Comparison of ENCODE assay signal across 12 cellular contexts in genomic region chr17:63828936-63829335, GRCh38. TPM values are rescaled to one million over a fixed set of nuclear protein-coding genes. Genes with fewer than 3 reads are reported as not detected.
DNase-seq lines count a peak whose midpoint lies in the region; TF ChIP-seq lines count a peak whose summit lies in the region.
"Had no signal": no experiment of that assay in that cellular context is flagged by ENCODE, and none has a peak within 500 bp of the region (broad histone marks: within the 10 kb centered on the region; RNA-seq: fewer than 3 reads in every experiment).

No MANE protein-coding gene starts in this region.

- no peak overlapping the region for H3K4me3 ChIP-seq in Caco-2 (ENCODE audit: low read depth, low read length)
- peak overlapping the region; percentile 87 for H3K4me3 ChIP-seq in Karpas-422 (ENCODE audit: low read length)
- H3K4me3 ChIP-seq in osteoblast (ENCODE audit: insufficient read depth, low read length) = no peak overlapping the region

- peaks cover 56% of the 10 kb centered on the region for H3K79me2 ChIP-seq in Karpas-422 (ENCODE audit: low read length)
- peaks cover 59% of the 10 kb centered on the region for H3K79me2 ChIP-seq in osteoblast (ENCODE audit: insufficient read depth, low read length)

- H3K36me3 Mint-ChIP-seq in Caco-2 (ENCODE audit: insufficient read depth, unreplicated experiment) (peaks cover 97% of the 10 kb centered on the region), brain (peaks cover 64% of the 10 kb centered on the region)

- CTCF ChIA-PET in Caco-2 (lab: Charles Lee) = interaction anchor here (1.2 kb wide), 1 partner anchor 11 kb away, joined by 4 read pairs; no protein-coding TSS in a partner anchor

- H3K4me2 ChIP-seq in Karpas-422 (ENCODE audit: low read depth, low read length, poor library complexity, severe bottlenecking) (peak overlapping the region; percentile 91), osteoblast (ENCODE audit: insufficient read depth, low read length) (peak overlapping the region; percentile 96)

- DNase-seq in Caco-2 = no peak
- DNase-seq in Karpas-422 = no peak
- DNase-seq in osteoblast (ENCODE audit: insufficient read length, low spot score, missing footprints) = no peak
- DNase-seq in NCI-H446 (lab: John Stamatoyannopoulos, UW) = no peak
- DNase-seq in NCI-H1694 (lab: John Stamatoyannopoulos, UW) = no peak
- no peak for DNase-seq in NCI-H1105 (lab: John Stamatoyannopoulos, UW)
- DNase-seq: colonic mucosa, GDM1, ovary had no signal

- no peaks in the 10 kb centered on the region for H3K9me2 ChIP-seq in Karpas-422 (replicated peaks; ENCODE audit: insufficient read depth, low read length)

- H3K36me3 ChIP-seq in Caco-2 (ENCODE audit: control insufficient read depth, insufficient read depth, low read length) (peaks cover 11% of the 10 kb centered on the region), Karpas-422 (ENCODE audit: insufficient read depth, low read length) (peaks cover 47% of the 10 kb centered on the region; the same call in 1 of the 2 replicates), osteoblast (ENCODE audit: insufficient read depth, low read length) (peaks cover 71% of the 10 kb centered on the region)
- H3K36me3 ChIP-seq: ovary had no signal

- intact Hi-C loops in Caco-2 (cut with micrococcal nuclease; ENCODE audit: unreplicated experiment) = loop anchor here (5.0 to 10.0 kb wide), 2 partner anchors 57 to 134 kb away; partner anchors contain the start of genes CCDC47 and DDX42

- no peak for TF ChIP-seq CTCF in Caco-2 (IDR thresholded peaks at IDR 0.05; ENCODE audit: insufficient read depth in 1 of 2, low read depth in 1 of 2, low read length in 1 of 2, severe bottlenecking in 1 of 2, unreplicated experiment in 1 of 2)
- no peak for TF ChIP-seq CTCF in brain (conservative IDR thresholded peaks at IDR 0.05)
- no peak for TF ChIP-seq CTCF in osteoblast (IDR thresholded peaks at IDR 0.05; ENCODE audit: extremely low read depth, low read depth, low read length)

- no peak overlapping the region for H3K27ac ChIP-seq in Karpas-422 (ENCODE audit: low read length)
- H3K27ac ChIP-seq in osteoblast (ENCODE audit: low read depth, low read length) = peak overlapping the region; percentile 1
- H3K27ac ChIP-seq: colonic mucosa, ovary had no signal

- H2AFZ ChIP-seq in Karpas-422 (ENCODE audit: low read length) (no peak overlapping the region), osteoblast (ENCODE audit: low read length) (no peak overlapping the region)

- H4K20me1 ChIP-seq in Karpas-422 (ENCODE audit: insufficient read depth, low read depth, low read length) (peaks cover 14% of the 10 kb centered on the region; the same call in 1 of the 2 replicates), osteoblast (ENCODE audit: insufficient read depth, low read length) (peaks cover 22% of the 10 kb centered on the region)

- H3K4me1 ChIP-seq in Caco-2 (peaks cover 16% of the 10 kb centered on the region; the same call in 1 of the 2 replicates), Karpas-422 (ENCODE audit: low read length) (peaks cover 28% of the 10 kb centered on the region), osteoblast (ENCODE audit: insufficient read depth, low read length) (peaks cover 21% of the 10 kb centered on the region)

- no TSS peak for BruUV-seq in Caco-2 (replicated peaks; lab: Mats Ljungman, UMichigan)

- peak overlapping the region; percentile 36 for H3K4me3 Mint-ChIP-seq in Caco-2 (ENCODE audit: unreplicated experiment)
- peak overlapping the region; percentile 50 to 94 (median 74) for H3K4me3 Mint-ChIP-seq in brain

- H3K27me3 Mint-ChIP-seq in Caco-2 (ENCODE audit: insufficient read depth, unreplicated experiment) (no peaks in the 10 kb centered on the region), brain (peaks cover 7% of the 10 kb centered on the region)

- POLR2A ChIA-PET in Caco-2 (lab: Charles Lee) = no interaction called here

- no peaks in the 10 kb centered on the region for H3K9me3 Mint-ChIP-seq in Caco-2 (ENCODE audit: unreplicated experiment)
- H3K9me3 Mint-ChIP-seq in brain = peaks cover 0 to 9% (median 0%) of the 10 kb centered on the region in 5 experiments

- peak overlapping the region; percentile 86 for H3K9ac ChIP-seq in Karpas-422 (ENCODE audit: low read length)

- H3K27ac Mint-ChIP-seq in Caco-2 (ENCODE audit: unreplicated experiment) (no peak overlapping the region), brain (peak overlapping the region in 1 of 5 experiments; percentile 67)

- H3K27me3 ChIP-seq in Caco-2 (replicated peaks; ENCODE audit: control insufficient read depth, insufficient read depth, low read length) (no peaks in the 10 kb centered on the region), Karpas-422 (ENCODE audit: low read length) (no peaks in the 10 kb centered on the region), osteoblast (ENCODE audit: insufficient read depth, low read length) (no peaks in the 10 kb centered on the region)
- H3K27me3 ChIP-seq: colonic mucosa, ovary had no signal

- H3K9me3 ChIP-seq in Caco-2 = no peaks in the 10 kb centered on the region
- no peaks in the 10 kb centered on the region for H3K9me3 ChIP-seq in Karpas-422 (ENCODE audit: low read length)
- H3K9me3 ChIP-seq in osteoblast (ENCODE audit: low read depth, low read length) = no peaks in the 10 kb centered on the region
- H3K9me3 ChIP-seq: colonic mucosa, ovary had no signal

- peaks cover 17% of the 10 kb centered on the region for H3K4me1 Mint-ChIP-seq in Caco-2 (ENCODE audit: low read depth, unreplicated experiment)
- peaks cover 43% of the 10 kb centered on the region for H3K4me1 Mint-ChIP-seq in brain

RNA-seq across cellular contexts. Expression of gene FTSJ3, which starts 1.5 kb away (rescaled TPM):
- total RNA-seq in Caco-2 (2022) (75.9 and 76.3 TPM in 2 replicates), osteoblast (43.0 and 45.2 TPM in 2 replicates)
- 30.7 and 39.5 TPM in 2 replicates for total RNA-seq in Karpas-422 (2014; rRNA removed; shearing (Covaris generic); ENCODE audit: low replicate concordance)
- polyA plus RNA-seq in brain (ENCODE audit: insufficient read depth, low read depth, low replicate concordance) = 29.5 TPM

RNA-seq across cellular contexts. Expression of gene PSMC5, which starts 1.7 kb away (rescaled TPM):
- total RNA-seq in Caco-2 (2022) = 197 TPM in 2 replicates
- total RNA-seq in Karpas-422 (2014; rRNA removed; shearing (Covaris generic); ENCODE audit: low replicate concordance) = 26.9 and 49.1 TPM in 2 replicates
- polyA plus RNA-seq in brain (ENCODE audit: insufficient read depth, low read depth, low replicate concordance) = 258 TPM
- total RNA-seq in osteoblast = 34.0 and 36.5 TPM in 2 replicates

RNA-seq across cellular contexts. Expression of gene SMARCD2, which starts 13.5 kb away (rescaled TPM):
- total RNA-seq in Caco-2 (2022) (134 TPM in 2 replicates), osteoblast (53.9 and 54.8 TPM in 2 replicates)
- 103 and 143 TPM in 2 replicates for total RNA-seq in Karpas-422 (2014; rRNA removed; shearing (Covaris generic); ENCODE audit: low replicate concordance)
- polyA plus RNA-seq in brain (ENCODE audit: insufficient read depth, low read depth, low replicate concordance) = 51.7 TPM

RNA-seq across cellular contexts. Expression of gene CSH2, which starts 44.5 kb away (rescaled TPM):
- total RNA-seq in Caco-2 (2022) = not detected in 2 replicates
- not detected in 2 replicates for total RNA-seq in Karpas-422 (2014; rRNA removed; shearing (Covaris generic); ENCODE audit: low replicate concordance)
- polyA plus RNA-seq in brain (ENCODE audit: insufficient read depth, low read depth, low replicate concordance) = not detected
- not detected in 2 replicates for total RNA-seq in osteoblast
- total RNA-seq: colonic mucosa, HT-29, ovary, SK-MEL-5 had no signal
- polyA plus RNA-seq: ovary had no signal

RNA-seq across cellular contexts. Expression of gene GH2, which starts 52.8 kb away (rescaled TPM):
- total RNA-seq in Caco-2 (2022) = not detected in 2 replicates
- not detected in 2 replicates for total RNA-seq in Karpas-422 (2014; rRNA removed; shearing (Covaris generic); ENCODE audit: low replicate concordance)
- polyA plus RNA-seq in brain (ENCODE audit: insufficient read depth, low read depth, low replicate concordance) = not detected
- total RNA-seq in osteoblast = not detected in 2 replicates
- total RNA-seq: colonic mucosa, HT-29, ovary, SK-MEL-5 had no signal
- polyA plus RNA-seq: ovary had no signal
